Comparison of ENCODE assay signal across 14 cellular contexts in the genomic region with DNA sequence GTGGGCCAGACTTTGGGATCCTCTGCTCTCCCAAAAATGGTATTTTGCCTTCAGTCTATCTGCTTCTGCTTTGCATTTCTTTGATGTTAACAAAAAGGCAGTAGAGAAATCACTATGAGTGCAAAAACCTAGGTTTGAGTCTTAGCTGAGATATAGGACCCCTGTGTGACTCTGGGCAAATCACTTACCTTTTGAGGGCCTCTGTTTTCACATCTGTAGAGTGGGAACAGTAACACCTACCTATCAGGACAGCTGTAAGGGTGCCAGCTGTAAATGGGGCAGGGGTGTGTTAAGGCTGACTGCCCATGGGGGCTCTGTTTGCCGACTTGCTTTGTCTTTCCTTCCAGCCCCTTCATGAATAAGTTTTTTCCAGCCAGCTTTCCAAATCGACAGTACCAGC. TPM values are rescaled to one million over a fixed set of nuclear protein-coding genes. Genes with fewer than 3 reads are reported as not detected.
DNase-seq lines count a peak whose midpoint lies in the region; ATAC-seq and TF ChIP-seq lines count a peak whose summit lies in the region.
"Had no signal": no experiment of that assay in that cellular context is flagged by ENCODE, and none has a peak within 500 bp of the region (broad histone marks: within the 10 kb centered on the region; RNA-seq: fewer than 3 reads in every experiment).

No MANE protein-coding gene starts in this region.

- H3K36me3 Mint-ChIP-seq in CD14-positive monocyte, result peaks cover 69 to 96% of the 10 kb centered on the region in 2 donors
- H3K36me3 Mint-ChIP-seq in nephron (ENCODE audit: low read depth), result peaks cover 36% of the 10 kb centered on the region

- H3K9me3 Mint-ChIP-seq in CD14-positive monocyte, result no peaks in the 10 kb centered on the region
- no peaks in the 10 kb centered on the region for H3K9me3 Mint-ChIP-seq in nephron

- H3K27me3 Mint-ChIP-seq in CD14-positive monocyte (ENCODE audit: low read depth in 3 of 3) (no peaks in the 10 kb centered on the region), nephron (ENCODE audit: low read depth) (no peaks in the 10 kb centered on the region)

- no peaks in the 10 kb centered on the region for H3K9me3 ChIP-seq in Karpas-422 (ENCODE audit: low read length)

- H3K79me2 ChIP-seq in KMS-11 (ENCODE audit: insufficient read depth, low read depth) (peaks cover 29% of the 10 kb centered on the region), Karpas-422 (ENCODE audit: low read length) (peaks cover 32% of the 10 kb centered on the region)

- no peaks in the 10 kb centered on the region for H3K9me2 ChIP-seq in Karpas-422 (replicated peaks; ENCODE audit: insufficient read depth, low read length)

- H3K4me3 Mint-ChIP-seq in CD14-positive monocyte, result no peak overlapping the region
- no peak overlapping the region for H3K4me3 Mint-ChIP-seq in nephron

- H3K27ac Mint-ChIP-seq in CD14-positive monocyte (peak overlapping the region in 6 of 7 donors; percentile 51 to 99 (median 70)), nephron (peak overlapping the region; percentile 89 to 92 (median 89))

- H3K36me3 ChIP-seq in KMS-11 (ENCODE audit: insufficient read depth), result peaks cover 15% of the 10 kb centered on the region; the same call in 1 of the 2 replicates
- peaks cover 49% of the 10 kb centered on the region for H3K36me3 ChIP-seq in brain microvascular endothelial cell (replicated peaks)
- peaks cover 32% of the 10 kb centered on the region for H3K36me3 ChIP-seq in Karpas-422 (ENCODE audit: insufficient read depth, low read length)

- no peak overlapping the region for H2AFZ ChIP-seq in KMS-11 (ENCODE audit: low read depth)
- no peak overlapping the region for H2AFZ ChIP-seq in Karpas-422 (ENCODE audit: low read length)

- H3K27ac ChIP-seq in KMS-11, result peak overlapping the region; percentile 5; the same call in 1 of the 2 replicates
- peak overlapping the region; percentile 74 for H3K27ac ChIP-seq in brain microvascular endothelial cell
- no peak overlapping the region for H3K27ac ChIP-seq in Karpas-422 (ENCODE audit: low read length)
- H3K27ac ChIP-seq in substantia nigra (ENCODE audit: low read depth, low read length, poor library complexity, severe bottlenecking), result no peak overlapping the region
- H3K27ac ChIP-seq: C4-2B had no signal

- H3K4me1 Mint-ChIP-seq in CD14-positive monocyte (peaks cover 34% of the 10 kb centered on the region), nephron (peaks cover 24% of the 10 kb centered on the region)

- H3K4me3 ChIP-seq in KMS-11 (IDR thresholded peaks at IDR 0.05; ENCODE audit: insufficient read depth, low read depth, low read length) (no peak overlapping the region), brain microvascular endothelial cell (ENCODE audit: low read depth, low read length) (no peak overlapping the region), Karpas-422 (ENCODE audit: low read length) (no peak overlapping the region)

- no peak for ATAC-seq in GM18861 (IDR thresholded peaks at IDR 0.05; ENCODE audit: unreplicated experiment)

- TF ChIP-seq CTCF in CD14-positive monocyte (IDR thresholded peaks at IDR 0.05), result no peak
- no peak for TF ChIP-seq CTCF in KMS-11 (conservative IDR thresholded peaks at IDR 0.05; ENCODE audit: low read depth, low read length)
- no peak for TF ChIP-seq CTCF in brain microvascular endothelial cell (IDR thresholded peaks at IDR 0.05; ENCODE audit: low read depth, low read length, missing control alignments)
- TF ChIP-seq CTCF in nephron (IDR thresholded peaks at IDR 0.05; ENCODE audit: unreplicated experiment in 3 of 3), result no peak

- H3K4me1 ChIP-seq in KMS-11 (ENCODE audit: low read depth, poor library complexity, severe bottlenecking) (peaks cover 6% of the 10 kb centered on the region), Karpas-422 (ENCODE audit: low read length) (peaks cover 11% of the 10 kb centered on the region)

- H3K4me2 ChIP-seq in KMS-11, result no peak overlapping the region
- no peak overlapping the region for H3K4me2 ChIP-seq in Karpas-422 (ENCODE audit: low read depth, low read length, poor library complexity, severe bottlenecking)

- no peaks in the 10 kb centered on the region for H4K20me1 ChIP-seq in KMS-11 (ENCODE audit: insufficient read depth)
- H4K20me1 ChIP-seq in Karpas-422 (ENCODE audit: insufficient read depth, low read depth, low read length), result no peaks in the 10 kb centered on the region

- H3K9ac ChIP-seq in KMS-11 (no peak overlapping the region), Karpas-422 (ENCODE audit: low read length) (no peak overlapping the region)

- intact Hi-C loops in CD14-positive monocyte (cut with micrococcal nuclease), result no loop called here

- H3K27me3 ChIP-seq in KMS-11 (ENCODE audit: insufficient read depth, low read depth) (no peaks in the 10 kb centered on the region), brain microvascular endothelial cell (replicated peaks) (no peaks in the 10 kb centered on the region), Karpas-422 (ENCODE audit: low read length) (no peaks in the 10 kb centered on the region)

- DNase-seq in CD14-positive monocyte (ENCODE audit: low spot score) (no peak), brain microvascular endothelial cell (no peak), Karpas-422 (no peak), substantia nigra (lab: John Stamatoyannopoulos, UW) (no peak)
- DNase-seq in central memory CD4-positive, alpha-beta T cell, result no peak
- DNase-seq: activated CD4-positive, CD25-positive, alpha-beta regulatory T cell; activated effector memory CD4-positive, alpha-beta T cell treated with Interleukin-2 at 50 U/mL for 16 hours; KG1; NCI-H187 treated with DMSO at 0.1 percent for 48 hours; NCI-H774 had no signal

- in situ Hi-C loops in brain microvascular endothelial cell (cut with HindIII; ENCODE audit: low pct_ligation_motif_present, low sequenced_read_pairs), result no loop called here

RNA-seq across cellular contexts. Expression of a gene that starts 30.4 kb away (rescaled TPM):
- polyA plus RNA-seq in CD14-positive monocyte, result 100 to 1,000 TPM; 320 to 329 TPM
- 54.4 and 69.6 TPM in 2 replicates for total RNA-seq in Karpas-422 (2014; rRNA removed; shearing (Covaris generic); ENCODE audit: low replicate concordance)

Comparison
In these comparisons a context has a peak if more than half of its experiments do, and no peak if none do; other contexts are left out.
1. H3K27ac ChIP-seq: peak in KMS-11 (single experiment) and brain microvascular endothelial cell (single experiment); none in Karpas-422 (single experiment) and substantia nigra (single experiment).